ENCODE assay signal across 13 cellular contexts in genomic region chr3:16388850-16389411, GRCh38.
DNase-seq lines count a peak whose midpoint lies in the region; ATAC-seq and TF ChIP-seq lines count a peak whose summit lies in the region.
"Had no signal": no experiment of that assay in that cellular context is flagged by ENCODE, and none has a peak within 500 bp of the region (broad histone marks: within the 10 kb centered on the region; RNA-seq: fewer than 3 reads in every experiment).

No MANE protein-coding gene starts in this region.

- no peak overlapping the region for H3K4me2 ChIP-seq in SU-DHL-6 (ENCODE audit: low read depth, low read length, poor library complexity, severe bottlenecking)

- no peak for TF ChIP-seq CTCF in SU-DHL-6 (IDR thresholded peaks at IDR 0.05; ENCODE audit: insufficient read depth, low read length, poor library complexity, severe bottlenecking)
- TF ChIP-seq CTCF in gastroesophageal sphincter (IDR thresholded peaks at IDR 0.05) = no peak

- peaks cover 11 to 92% (median 19%) of the 10 kb centered on the region in 3 donors for H3K4me1 ChIP-seq in gastroesophageal sphincter
- H3K4me1 ChIP-seq: Caco-2 had no signal

- no peak for ATAC-seq in gastroesophageal sphincter
- ATAC-seq in GM18909 (IDR thresholded peaks at IDR 0.05; ENCODE audit: poor library complexity, unreplicated experiment) = no peak
- ATAC-seq: activated CD8-positive, alpha-beta T cell treated with anti-CD3 and anti-CD28 coated beads, Interleukin-2, amount 10 ng/mL, durations not matched to agents 7 days and 5 days had no signal

- peak overlapping the region; percentile 30; the same call in 1 of the 2 replicates for H3K27ac ChIP-seq in SU-DHL-6 (ENCODE audit: low read depth, low read length)
- H3K27ac ChIP-seq in gastroesophageal sphincter = peak overlapping the region; percentile 43 to 72 (median 68)

- H3K27me3 ChIP-seq in SU-DHL-6 (ENCODE audit: low read length) = no peaks in the 10 kb centered on the region
- no peaks in the 10 kb centered on the region for H3K27me3 ChIP-seq in gastroesophageal sphincter

- H3K9me3 ChIP-seq in SU-DHL-6 (ENCODE audit: insufficient read depth, low read length) = no peaks in the 10 kb centered on the region
- no peaks in the 10 kb centered on the region for H3K9me3 ChIP-seq in gastroesophageal sphincter
- H3K9me3 ChIP-seq: Caco-2 had no signal

- H2AFZ ChIP-seq in SU-DHL-6 (ENCODE audit: low read depth, low read length, severe bottlenecking) = no peak overlapping the region

- no peak overlapping the region for H3K9ac ChIP-seq in SU-DHL-6 (ENCODE audit: low read length)

- DNase-seq in GM04503 (ENCODE audit: low read depth) (peak; percentile 67), stromal cell of bone marrow (ENCODE audit: low read depth) (peak; percentile 57), glomerular visceral epithelial cell (ENCODE audit: extremely low spot score) (no peak), cortex of kidney (lab: John Stamatoyannopoulos, UW) (no peak)
- DNase-seq: activated CD8-positive, alpha-beta T cell treated with anti-CD3 and anti-CD28 coated beads, Interleukin-2, amount 10 ng/mL, durations not matched to agents 7 days and 5 days; activated naive CD4-positive, alpha-beta T cell; Caco-2; NCI-H1092; NCI-H69; SIG-M5 had no signal

- no peak overlapping the region for H3K4me3 ChIP-seq in SU-DHL-6 (ENCODE audit: insufficient read depth, low read length, poor library complexity, severe bottlenecking)
- no peak overlapping the region for H3K4me3 ChIP-seq in gastroesophageal sphincter

- no peak for TF ChIP-seq POLR2A in gastroesophageal sphincter (IDR thresholded peaks at IDR 0.05)

- TF ChIP-seq EP300 in gastroesophageal sphincter (IDR thresholded peaks at IDR 0.05) = no peak

- H4K20me1 ChIP-seq in SU-DHL-6 (ENCODE audit: low read depth, low read length) = no peaks in the 10 kb centered on the region

- peaks cover 53% of the 10 kb centered on the region for H3K36me3 ChIP-seq in SU-DHL-6 (ENCODE audit: low read length)
- H3K36me3 ChIP-seq in gastroesophageal sphincter = no peaks in the 10 kb centered on the region

- 15 to 23% methylated on average over 3 of the region's 3 CpGs for WGBS in gastroesophageal sphincter (ENCODE audit: low coverage in 1 of 2), 2 donors

- H3K9me2 ChIP-seq in SU-DHL-6 (replicated peaks; ENCODE audit: insufficient read depth, low read length) = no peaks in the 10 kb centered on the region

- peaks cover 99% of the 10 kb centered on the region for H3K79me2 ChIP-seq in SU-DHL-6 (ENCODE audit: insufficient read depth, low read length)

- H3F3A ChIP-seq in SU-DHL-6 (ENCODE audit: insufficient read depth) = peaks cover 34% of the 10 kb centered on the region

Comparison
In these comparisons a context has a peak if more than half of its experiments do, and no peak if none do; other contexts are left out.
1. DNase-seq: peak in GM04503 (single experiment) and stromal cell of bone marrow (single experiment); none in glomerular visceral epithelial cell (single experiment) and cortex of kidney (single experiment).